8 cellular contexts compared by ENCODE assay signal in the genomic region with DNA sequence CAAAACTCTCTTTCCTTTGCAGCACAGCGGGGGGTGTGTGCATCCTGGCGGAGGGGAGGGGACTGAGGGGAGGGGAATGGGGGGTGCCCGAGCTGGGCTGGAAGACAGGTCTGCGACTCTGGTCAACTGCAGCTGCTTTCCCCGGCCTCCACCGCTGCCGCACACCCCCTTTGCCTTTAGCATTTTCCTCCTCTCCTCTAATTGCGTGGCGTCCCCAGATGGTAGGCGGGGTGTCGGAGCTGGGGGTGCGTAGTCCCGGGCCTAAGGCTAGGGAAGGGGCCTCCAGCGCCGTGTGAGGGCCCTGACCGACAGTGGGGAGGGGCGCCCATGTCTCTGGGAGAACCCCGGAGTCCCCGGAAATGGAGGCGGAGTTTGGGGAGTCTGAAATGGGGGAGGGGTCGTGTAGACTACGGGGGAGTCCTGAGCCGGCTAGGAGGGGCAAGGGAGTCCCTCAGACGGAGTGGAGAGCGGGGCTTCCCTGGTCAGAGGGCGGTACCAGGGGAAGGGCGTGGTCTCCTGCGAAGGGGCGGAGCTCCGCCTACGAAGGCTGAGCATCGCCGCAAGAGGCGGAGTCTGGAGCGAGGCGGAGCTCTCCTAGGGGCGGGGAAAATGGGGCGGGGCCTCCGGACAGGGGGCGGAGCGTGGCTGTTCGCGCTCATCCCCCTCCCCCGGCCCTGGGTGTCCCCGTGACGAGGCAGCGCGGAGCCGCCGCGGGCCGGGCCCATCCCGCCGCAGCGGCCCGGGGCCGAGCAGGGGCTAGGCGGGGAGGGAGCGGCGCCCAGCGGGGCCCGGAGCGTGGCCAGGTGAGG. TPM values are rescaled to one million over a fixed set of nuclear protein-coding genes. Genes with fewer than 3 reads are reported as not detected.
DNase-seq lines count a peak whose midpoint lies in the region; ATAC-seq and TF ChIP-seq lines count a peak whose summit lies in the region.

A gene with protein sequence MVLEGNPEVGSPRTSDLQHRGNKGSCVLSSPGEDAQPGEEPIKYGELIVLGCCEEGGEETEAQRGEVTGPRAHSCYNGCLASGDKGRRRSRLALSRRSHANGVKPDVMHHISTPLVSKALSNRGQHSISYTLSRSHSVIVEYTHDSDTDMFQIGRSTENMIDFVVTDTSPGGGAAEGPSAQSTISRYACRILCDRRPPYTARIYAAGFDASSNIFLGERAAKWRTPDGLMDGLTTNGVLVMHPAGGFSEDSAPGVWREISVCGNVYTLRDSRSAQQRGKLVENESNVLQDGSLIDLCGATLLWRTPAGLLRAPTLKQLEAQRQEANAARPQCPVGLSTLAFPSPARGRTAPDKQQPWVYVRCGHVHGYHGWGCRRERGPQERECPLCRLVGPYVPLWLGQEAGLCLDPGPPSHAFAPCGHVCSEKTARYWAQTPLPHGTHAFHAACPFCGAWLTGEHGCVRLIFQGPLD (plus strand): TSS at position 681 of the 809 bp plus-strand sequence. CDS start 1,224 bp downstream, outside the sequence.

- TF ChIP-seq CTCF in OCI-LY1 (IDR thresholded peaks at IDR 0.05; ENCODE audit: low read length) = no peak

- H4K20me1 ChIP-seq in OCI-LY1 (ENCODE audit: insufficient read depth, low read length) = no peaks in the 10 kb centered on the region

- peak; percentile 98 for DNase-seq in COLO829 (ENCODE audit: low spot score)
- peak; percentile 98 for DNase-seq in activated T-cell treated with anti-CD3 and anti-CD28 coated beads, Interleukin-2, amount 50 U/mL, for 1 hour
- DNase-seq in stimulated activated CD8-positive, alpha-beta memory T cell treated with anti-CD3 and anti-CD28 coated beads, Interleukin-4, amount 100 ng/mL, for 4 hours (ENCODE audit: low read depth in 2 of 2, low spot score in 1 of 2) = peak; percentile 85 to 93

- H3K27me3 ChIP-seq in HUES48 (ENCODE audit: control insufficient read depth, insufficient read depth, low read length) (no peaks in the 10 kb centered on the region), OCI-LY1 (ENCODE audit: insufficient read depth, low read length) (no peaks in the 10 kb centered on the region), mucosa of stomach (ENCODE audit: control insufficient read depth, insufficient read depth, low read length) (no peaks in the 10 kb centered on the region)

- ATAC-seq in GM21390 (IDR thresholded peaks at IDR 0.05; ENCODE audit: unreplicated experiment) = peak; percentile 66
- ATAC-seq in esophagus mucosa = peak; percentile 96

- peak within 1 kb of the TSS; percentile 67 for H3K27ac ChIP-seq in HUES48 (ENCODE audit: low read depth, low read length)
- no peak within 1 kb of the TSS for H3K27ac ChIP-seq in OCI-LY1 (ENCODE audit: low read depth, low read length, poor library complexity, severe bottlenecking)

- H3K9ac ChIP-seq in HUES48 (ENCODE audit: low read depth, low read length) (peak within 1 kb of the TSS; percentile 32; the same call in 1 of the 2 replicates), OCI-LY1 (ENCODE audit: low read length) (peak within 1 kb of the TSS; percentile 54; the same call in 1 of the 2 replicates), mucosa of stomach (ENCODE audit: low read length) (peak within 1 kb of the TSS; percentile 60)

- H3K36me3 ChIP-seq in HUES48 (ENCODE audit: control insufficient read depth, insufficient read depth, low read length) = peaks cover 2% of the 10 kb centered on the region; the same call in 1 of the 2 replicates
- no peaks in the 10 kb centered on the region; the same call in 1 of the 2 replicates for H3K36me3 ChIP-seq in OCI-LY1 (ENCODE audit: insufficient read depth, low read length)
- H3K36me3 ChIP-seq in mucosa of stomach (ENCODE audit: control insufficient read depth, insufficient read depth, low read length) = no peaks in the 10 kb centered on the region

- H3K4me3 ChIP-seq in HUES48 (ENCODE audit: low read depth, low read length) (peak within 1 kb of the TSS; percentile 73), OCI-LY1 (ENCODE audit: low read depth, low read length, poor library complexity, severe bottlenecking) (peak within 1 kb of the TSS; percentile 60), mucosa of stomach (ENCODE audit: low read length) (peak within 1 kb of the TSS; percentile 32)

- H3K4me1 ChIP-seq in HUES48 (ENCODE audit: control insufficient read depth, insufficient read depth, low read length) (peaks cover 22% of the 10 kb centered on the region), OCI-LY1 (ENCODE audit: insufficient read depth, low read length, severe bottlenecking) (peaks cover 24% of the 10 kb centered on the region), mucosa of stomach (ENCODE audit: control insufficient read depth, insufficient read depth, low read length) (peaks cover 15% of the 10 kb centered on the region)

- no peaks in the 10 kb centered on the region for H3F3A ChIP-seq in OCI-LY1 (ENCODE audit: insufficient read depth, low read length)

- H3K9me2 ChIP-seq in OCI-LY1 (ENCODE audit: low read depth, low read length) = no peaks in the 10 kb centered on the region

- H3K4me2 ChIP-seq in OCI-LY1 (ENCODE audit: low read length) = peak within 1 kb of the TSS; percentile 86

- H3K9me3 ChIP-seq in HUES48 (ENCODE audit: control insufficient read depth, insufficient read depth, low read length) = peaks cover 8% of the 10 kb centered on the region; the same call in 1 of the 2 replicates
- H3K9me3 ChIP-seq in OCI-LY1 (ENCODE audit: low read length) = peaks cover 6% of the 10 kb centered on the region
- H3K9me3 ChIP-seq in mucosa of stomach (ENCODE audit: control insufficient read depth, low read length) = no peaks in the 10 kb centered on the region

- no peaks in the 10 kb centered on the region for H3K79me2 ChIP-seq in OCI-LY1 (ENCODE audit: insufficient read depth, low read length)

- no peak within 1 kb of the TSS for H2AFZ ChIP-seq in OCI-LY1 (ENCODE audit: low read length)

RNA-seq across cellular contexts. Expression of the gene that starts here (rescaled TPM):
- total RNA-seq in esophagus mucosa = 3.7 TPM
